In genomic region chr12:104655059-104655609, GRCh38 we compare ENCODE assay signal across 19 cellular contexts.
DNase-seq lines count a peak whose midpoint lies in the region; ATAC-seq and TF ChIP-seq lines count a peak whose summit lies in the region.
"Had no signal": no experiment of that assay in that cellular context is flagged by ENCODE, and none has a peak within 500 bp of the region (broad histone marks: within the 10 kb centered on the region; RNA-seq: fewer than 3 reads in every experiment).

No MANE protein-coding gene starts in this region.

- peaks cover 69% of the 10 kb centered on the region for H3K4me1 Mint-ChIP-seq in brain
- peaks cover 37 to 84% of the 10 kb centered on the region in 2 donors for H3K4me1 Mint-ChIP-seq in stimulated activated naive B cell treated with anti-CD40 and anti-IgM and Interleukin-4, amounts not matched to agents 10 μg/mL and 1 μg/mL and 100 μg/mL, for 72 hours

- intact Hi-C loops in cardiac septum (cut with DNase I): no loop called here
- intact Hi-C loops in Right ventricle myocardium inferior (cut with DNase I): no loop called here

- no peak for TF ChIP-seq CTCF in brain (conservative IDR thresholded peaks at IDR 0.05)

- no peaks in the 10 kb centered on the region for H3K9me3 Mint-ChIP-seq in brain
- H3K9me3 Mint-ChIP-seq in stimulated activated naive B cell treated with anti-CD40 and anti-IgM and Interleukin-4, amounts not matched to agents 10 μg/mL and 1 μg/mL and 100 μg/mL, for 72 hours: no peaks in the 10 kb centered on the region
- H3K9me3 Mint-ChIP-seq: CD4-positive, alpha-beta T cell; HFFc6 had no signal

- H3K36me3 Mint-ChIP-seq in brain: no peaks in the 10 kb centered on the region
- H3K36me3 Mint-ChIP-seq in stimulated activated naive B cell treated with anti-CD40 and anti-IgM and Interleukin-4, amounts not matched to agents 10 μg/mL and 1 μg/mL and 100 μg/mL, for 72 hours: peaks cover 27 to 46% of the 10 kb centered on the region in 2 donors

- H3K27me3 Mint-ChIP-seq in brain: no peaks in the 10 kb centered on the region
- H3K27me3 Mint-ChIP-seq in stimulated activated naive B cell treated with anti-CD40 and anti-IgM and Interleukin-4, amounts not matched to agents 10 μg/mL and 1 μg/mL and 100 μg/mL, for 72 hours: no peaks in the 10 kb centered on the region
- H3K27me3 Mint-ChIP-seq: CD4-positive, alpha-beta T cell had no signal

- H3K4me3 Mint-ChIP-seq in brain: no peak overlapping the region
- no peak overlapping the region for H3K4me3 Mint-ChIP-seq in stimulated activated naive B cell treated with anti-CD40 and anti-IgM and Interleukin-4, amounts not matched to agents 10 μg/mL and 1 μg/mL and 100 μg/mL, for 72 hours
- H3K4me3 Mint-ChIP-seq: CD4-positive, alpha-beta T cell; HFFc6 had no signal

- ATAC-seq in Right ventricle myocardium inferior (no peak), HG03378 (IDR thresholded peaks at IDR 0.05; ENCODE audit: unreplicated experiment) (no peak)
- no peak for ATAC-seq in stimulated activated naive B cell treated with anti-CD40 and anti-IgM and Interleukin-4, amounts not matched to agents 10 μg/mL and 1 μg/mL and 100 μg/mL, for 72 hours (replicated peaks)

- peak overlapping the region in 3 of 5 experiments; percentile 3 to 19 (median 8) for H3K27ac Mint-ChIP-seq in brain
- peak overlapping the region; percentile 20 for H3K27ac Mint-ChIP-seq in stimulated activated naive B cell treated with anti-CD40 and anti-IgM and Interleukin-4, amounts not matched to agents 10 μg/mL and 1 μg/mL and 100 μg/mL, for 72 hours
- H3K27ac Mint-ChIP-seq: CD4-positive, alpha-beta T cell; HFFc6 had no signal

- DNase-seq in cardiac septum (ENCODE audit: low spot score) (peak; percentile 27), Right ventricle myocardium inferior (ENCODE audit: missing footprints) (no peak), mesenteric fat pad (ENCODE audit: low spot score) (peak; percentile 69), GM19238 (ENCODE audit: insufficient read length, low spot score) (no peak)
- DNase-seq in stimulated activated naive B cell treated with anti-CD40 and anti-IgM and Interleukin-4, amounts not matched to agents 10 μg/mL and 1 μg/mL and 100 μg/mL, for 72 hours: no peak
- no peak for DNase-seq in stimulated activated naive CD4-positive, alpha-beta T cell (lab: John Stamatoyannopoulos, UW)
- DNase-seq: Calu3; CD4-positive, alpha-beta T cell; DMS53; EL; HFFc6; IMR-90; NCI-H1436; NCI-H2029; NCI-H345; NCI-H524 treated with DMSO at 0.1 percent for 48 hours; SIG-M5 had no signal

Comparison
In these comparisons a context has a peak if more than half of its experiments do, and no peak if none do; other contexts are left out.
1. DNase-seq: peak in cardiac septum (single experiment) and mesenteric fat pad (single experiment); none in Right ventricle myocardium inferior (single experiment), stimulated activated naive B cell treated with anti-CD40 and anti-IgM and Interleukin-4, amounts not matched to agents 10 μg/mL and 1 μg/mL and 100 μg/mL, for 72 hours (single experiment), stimulated activated naive CD4-positive, alpha-beta T cell (0 of 6) and GM19238 (single experiment).